In genomic region chr9:36485647-36486453, GRCh38 we compare ENCODE assay signal across 8 cellular contexts.
DNase-seq lines count a peak whose midpoint lies in the region; ATAC-seq and TF ChIP-seq lines count a peak whose summit lies in the region.

No MANE protein-coding gene starts in this region.

- peak overlapping the region; percentile 87 for H3K4me3 Mint-ChIP-seq in activated CD4-positive, alpha-beta memory T cell treated with anti-CD3 and anti-CD28 coated beads for 36 hours

- peak overlapping the region; percentile 89 for H2AFZ ChIP-seq in hepatocyte

- intact Hi-C loops in activated CD4-positive, alpha-beta memory T cell treated with anti-CD3 and anti-CD28 coated beads for 36 hours (cut with micrococcal nuclease), result loop anchor here (2.0 kb wide), 1 partner anchor 15 kb away; no protein-coding TSS in a partner anchor

- POLR2A ChIA-PET in activated CD4-positive, alpha-beta memory T cell treated with anti-CD3 and anti-CD28 coated beads for 36 hours (lab: Charles Lee), result interaction anchor here (0.6 to 2.3 kb wide), 8 partner anchors 12 to 295 kb away, joined by 3 to 9 read pairs (median 4); partner anchors contain the start of genes CLTA and GNE

- peaks cover 60% of the 10 kb centered on the region for H3K79me2 ChIP-seq in hepatocyte

- no peaks in the 10 kb centered on the region for H3K36me3 ChIP-seq in hepatocyte (replicated peaks; ENCODE audit: insufficient read depth, low read depth)
- H3K36me3 ChIP-seq in skeletal muscle tissue (ENCODE audit: control insufficient read depth in 3 of 3, insufficient read depth in 3 of 3, low read length in 3 of 3), result peaks cover 0 to 2% (median 0%) of the 10 kb centered on the region in 3 donors

- peak overlapping the region; percentile 82 to 92 (median 90) for H3K9ac ChIP-seq in skeletal muscle tissue (ENCODE audit: low read depth in 1 of 3, low read length in 3 of 3)

- H3K27ac ChIP-seq in hepatocyte (peak overlapping the region; percentile 83), skeletal muscle tissue (ENCODE audit: low read depth, low read length) (peak overlapping the region; percentile 72)

- no peaks in the 10 kb centered on the region for H3K9me3 Mint-ChIP-seq in activated CD4-positive, alpha-beta memory T cell treated with anti-CD3 and anti-CD28 coated beads for 36 hours

- H3K27me3 ChIP-seq in hepatocyte, result no peaks in the 10 kb centered on the region
- no peaks in the 10 kb centered on the region for H3K27me3 ChIP-seq in skeletal muscle tissue (ENCODE audit: control insufficient read depth in 3 of 3, insufficient read depth in 3 of 3, low read length in 3 of 3)

- WGBS in hepatocyte (ENCODE audit: low lambda C conversion rate, missing lambda C conversion rate), result 8% methylated on average over 13 of the region's 13 CpGs

- H3K36me3 Mint-ChIP-seq in activated CD4-positive, alpha-beta memory T cell treated with anti-CD3 and anti-CD28 coated beads for 36 hours, result peaks cover 2% of the 10 kb centered on the region

- H4K20me1 ChIP-seq in hepatocyte (ENCODE audit: insufficient read depth, poor library complexity, severe bottlenecking), result peaks cover 33% of the 10 kb centered on the region

- H3K4me1 ChIP-seq in hepatocyte (ENCODE audit: insufficient read depth), result peaks cover 25% of the 10 kb centered on the region
- peaks cover 16 to 22% (median 21%) of the 10 kb centered on the region in 3 donors for H3K4me1 ChIP-seq in skeletal muscle tissue (ENCODE audit: control insufficient read depth in 3 of 3, insufficient read depth in 3 of 3, low read length in 3 of 3)

- H3K4me1 Mint-ChIP-seq in activated CD4-positive, alpha-beta memory T cell treated with anti-CD3 and anti-CD28 coated beads for 36 hours (ENCODE audit: low read depth), result peaks cover 58% of the 10 kb centered on the region

- TF ChIP-seq CTCF in hepatocyte (IDR thresholded peaks at IDR 0.05; ENCODE audit: poor library complexity) (no peak), GM20000 (IDR thresholded peaks at IDR 0.05; ENCODE audit: extremely low read depth, missing control alignments) (no peak)

- no peaks in the 10 kb centered on the region for H3K27me3 Mint-ChIP-seq in activated CD4-positive, alpha-beta memory T cell treated with anti-CD3 and anti-CD28 coated beads for 36 hours

- peak overlapping the region; percentile 93 for H3K4me2 ChIP-seq in hepatocyte

- peak overlapping the region; percentile 100 for H3K4me3 ChIP-seq in hepatocyte
- peak overlapping the region; percentile 88 to 93 (median 89) for H3K4me3 ChIP-seq in skeletal muscle tissue (ENCODE audit: low read length in 3 of 3)

- peak overlapping the region; percentile 86 for H3K27ac Mint-ChIP-seq in activated CD4-positive, alpha-beta memory T cell treated with anti-CD3 and anti-CD28 coated beads for 36 hours

- ATAC-seq in HG02763 (IDR thresholded peaks at IDR 0.05; ENCODE audit: unreplicated experiment), result no peak
- no peak for ATAC-seq in HG02938 (IDR thresholded peaks at IDR 0.05; ENCODE audit: unreplicated experiment)

- H3K9me3 ChIP-seq in hepatocyte (ENCODE audit: low read depth) (no peaks in the 10 kb centered on the region), skeletal muscle tissue (ENCODE audit: control insufficient read depth in 3 of 3, low read length in 3 of 3) (no peaks in the 10 kb centered on the region)

- CTCF ChIA-PET in activated CD4-positive, alpha-beta memory T cell treated with anti-CD3 and anti-CD28 coated beads for 36 hours (lab: Charles Lee), result interaction anchor here (1.2 to 2.7 kb wide), 5 partner anchors 15 to 86 kb away, joined by 3 to 17 read pairs (median 5); partner anchors contain the start of gene RNF38

- peak; percentile 3 for DNase-seq in stimulated activated CD4-positive, alpha-beta T cell treated with anti-CD3 and anti-CD28 coated beads, Interleukin-4, amount 100 ng/mL, for 24 hours
- DNase-seq in stimulated activated CD4-positive, alpha-beta T cell treated with anti-CD3 and anti-CD28 coated beads, Interleukin-2, amount 100 ng/mL, for 48 hours, result no peak
- peak; percentile 16 for DNase-seq in activated CD4-positive, alpha-beta memory T cell treated with anti-CD3 and anti-CD28 coated beads for 36 hours
- DNase-seq in hepatocyte (ENCODE audit: low spot score), result peak; percentile 15
- DNase-seq in GM20000 (ENCODE audit: low spot score), result no peak

- no peaks in the 10 kb centered on the region for H3K9me2 ChIP-seq in hepatocyte (replicated peaks; ENCODE audit: insufficient read depth)

Comparison
In these comparisons a context has a peak if more than half of its experiments do, and no peak if none do; other contexts are left out.
1. DNase-seq: peak in stimulated activated CD4-positive, alpha-beta T cell treated with anti-CD3 and anti-CD28 coated beads, Interleukin-4, amount 100 ng/mL, for 24 hours (single experiment), activated CD4-positive, alpha-beta memory T cell treated with anti-CD3 and anti-CD28 coated beads for 36 hours (single experiment) and hepatocyte (single experiment); none in stimulated activated CD4-positive, alpha-beta T cell treated with anti-CD3 and anti-CD28 coated beads, Interleukin-2, amount 100 ng/mL, for 48 hours (0 of 2) and GM20000 (single experiment).